ENCODE assay signal across 1 cellular context in genomic region chr10:97428572-97428981, GRCh38.
TF ChIP-seq lines count a peak whose summit lies in the region.

No MANE protein-coding gene starts in this region.

TF ChIP-seq in A549, 52 proteins besides CTCF, POLR2A, EP300 and RAD21:
- TF ChIP-seq ATOH8 (CRISPR knock-in tag; IDR thresholded peaks at IDR 0.05; ENCODE audit: low read depth), result no peak
- TF ChIP-seq SMC3 (IDR thresholded peaks at IDR 0.05), result no peak
- TF ChIP-seq, protein P1, sequence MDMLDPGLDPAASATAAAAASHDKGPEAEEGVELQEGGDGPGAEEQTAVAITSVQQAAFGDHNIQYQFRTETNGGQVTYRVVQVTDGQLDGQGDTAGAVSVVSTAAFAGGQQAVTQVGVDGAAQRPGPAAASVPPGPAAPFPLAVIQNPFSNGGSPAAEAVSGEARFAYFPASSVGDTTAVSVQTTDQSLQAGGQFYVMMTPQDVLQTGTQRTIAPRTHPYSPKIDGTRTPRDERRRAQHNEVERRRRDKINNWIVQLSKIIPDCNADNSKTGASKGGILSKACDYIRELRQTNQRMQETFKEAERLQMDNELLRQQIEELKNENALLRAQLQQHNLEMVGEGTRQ (IDR thresholded peaks at IDR 0.05), result no peak
- no peak for TF ChIP-seq REST (IDR thresholded peaks at IDR 0.05)
- TF ChIP-seq CEBPB (IDR thresholded peaks at IDR 0.05), result no peak
- no peak for TF ChIP-seq TP53 (CRISPR knock-in tag; IDR thresholded peaks at IDR 0.05)
- TF ChIP-seq ESRRA (IDR thresholded peaks at IDR 0.05; ENCODE audit: borderline replicate concordance, low read length), result no peak
- TF ChIP-seq CBX2 (IDR thresholded peaks at IDR 0.05; ENCODE audit: borderline replicate concordance, low read depth), result no peak
- no peak for TF ChIP-seq FOSB (CRISPR knock-in tag; IDR thresholded peaks at IDR 0.05)
- no peak for TF ChIP-seq MAZ (IDR thresholded peaks at IDR 0.05; ENCODE audit: borderline replicate concordance, low read depth, low read length)
- TF ChIP-seq PHF8 (IDR thresholded peaks at IDR 0.05; ENCODE audit: borderline replicate concordance, low read depth), result no peak
- TF ChIP-seq, protein P2, sequence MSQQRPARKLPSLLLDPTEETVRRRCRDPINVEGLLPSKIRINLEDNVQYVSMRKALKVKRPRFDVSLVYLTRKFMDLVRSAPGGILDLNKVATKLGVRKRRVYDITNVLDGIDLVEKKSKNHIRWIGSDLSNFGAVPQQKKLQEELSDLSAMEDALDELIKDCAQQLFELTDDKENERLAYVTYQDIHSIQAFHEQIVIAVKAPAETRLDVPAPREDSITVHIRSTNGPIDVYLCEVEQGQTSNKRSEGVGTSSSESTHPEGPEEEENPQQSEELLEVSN (IDR thresholded peaks at IDR 0.05; ENCODE audit: borderline replicate concordance, low read depth), result no peak
- TF ChIP-seq FOXS1 (CRISPR knock-in tag; IDR thresholded peaks at IDR 0.05), result no peak
- no peak for TF ChIP-seq NFE2L2 (conservative IDR thresholded peaks at IDR 0.05; ENCODE audit: low read length)
- no peak for TF ChIP-seq EHF (CRISPR knock-in tag; IDR thresholded peaks at IDR 0.05)
- no peak for TF ChIP-seq GATA3 (IDR thresholded peaks at IDR 0.05; ENCODE audit: borderline replicate concordance)
- no peak for TF ChIP-seq MAFK (IDR thresholded peaks at IDR 0.05; ENCODE audit: partially characterized antibody)
- no peak for TF ChIP-seq HOXA7 (CRISPR knock-in tag; IDR thresholded peaks at IDR 0.05)
- TF ChIP-seq, protein P3, sequence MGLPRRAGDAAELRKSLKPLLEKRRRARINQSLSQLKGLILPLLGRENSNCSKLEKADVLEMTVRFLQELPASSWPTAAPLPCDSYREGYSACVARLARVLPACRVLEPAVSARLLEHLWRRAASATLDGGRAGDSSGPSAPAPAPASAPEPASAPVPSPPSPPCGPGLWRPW (IDR thresholded peaks at IDR 0.05), result no peak
